In the genomic region with DNA sequence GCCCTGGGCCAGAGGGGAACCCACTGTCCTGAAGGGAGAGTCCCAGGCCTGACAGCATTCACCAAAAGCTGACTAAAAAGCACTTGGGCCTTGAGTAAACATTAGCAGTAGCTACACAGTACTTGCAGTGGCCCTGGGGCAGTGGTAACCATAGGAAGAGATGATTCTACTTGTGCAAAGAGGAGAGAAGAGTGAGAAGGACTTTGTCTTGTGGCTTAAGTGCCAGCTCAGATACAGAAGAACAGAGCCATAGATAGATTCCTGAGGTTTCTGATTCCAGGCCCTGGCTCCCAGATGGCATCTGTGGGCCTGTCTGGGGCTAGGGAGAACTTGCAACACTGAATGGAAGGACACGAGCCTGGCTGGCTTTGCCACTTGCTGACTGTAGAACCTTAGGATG, we compare ENCODE assay signal across 19 cellular contexts.
DNase-seq lines count a peak whose midpoint lies in the region; ATAC-seq and TF ChIP-seq lines count a peak whose summit lies in the region.
"Had no signal": no experiment of that assay in that cellular context is flagged by ENCODE, and none has a peak within 500 bp of the region (broad histone marks: within the 10 kb centered on the region; RNA-seq: fewer than 3 reads in every experiment).

No MANE protein-coding gene starts in this region.

- peak; percentile 30 for DNase-seq in Right ventricle myocardium superior
- no peak for DNase-seq in Right ventricle myocardium inferior (ENCODE audit: missing footprints)
- no peak for DNase-seq in esophagus squamous epithelium (lab: John Stamatoyannopoulos, UW)
- no peak for DNase-seq in psoas muscle
- no peak for DNase-seq in uterus
- no peak for DNase-seq in MV-4-11 (lab: John Stamatoyannopoulos, UW)
- DNase-seq in left colon: no peak
- DNase-seq in AML-193 (lab: John Stamatoyannopoulos, UW): no peak
- DNase-seq: 8988T; activated CD4-positive, alpha-beta T cell treated with anti-CD3 and anti-CD28 coated beads, Interleukin-2, amount 50 U/mL, for 1 hour; activated CD8-positive, alpha-beta memory T cell treated with anti-CD3 and anti-CD28 coated beads, Interleukin-2, amount 10 ng/mL, durations not matched to agents 7 days and 5 days; activated naive CD4-positive, alpha-beta T cell; activated T-cell treated with anti-CD3 and anti-CD28 coated beads, Interleukin-2, amount 50 U/mL, for 48 hours; CD4-positive, CD25-positive, alpha-beta regulatory T cell; NCI-H1417 treated with DMSO at 0.1 percent for 48 hours; stimulated activated CD4-positive, alpha-beta T cell treated with anti-CD3 and anti-CD28 coated beads, Interleukin-4, amount 100 ng/mL, for 4 hours had no signal

- no peak for TF ChIP-seq CTCF in esophagus squamous epithelium (IDR thresholded peaks at IDR 0.05)
- TF ChIP-seq CTCF in psoas muscle (IDR thresholded peaks at IDR 0.05): no peak
- no peak for TF ChIP-seq CTCF in uterus (IDR thresholded peaks at IDR 0.05)

- intact Hi-C loops in Right ventricle myocardium superior (cut with DNase I) (no loop called here), Right ventricle myocardium inferior (cut with DNase I) (no loop called here), esophagus squamous epithelium (cut with DNase I) (no loop called here), psoas muscle (cut with DNase I) (no loop called here), uterus (cut with DNase I; ENCODE audit: low total_unique reads) (no loop called here), left colon (cut with DNase I, micrococcal nuclease) (no loop called here)

- H3K9me3 ChIP-seq in esophagus squamous epithelium: no peaks in the 10 kb centered on the region
- H3K9me3 ChIP-seq in psoas muscle: no peaks in the 10 kb centered on the region
- no peaks in the 10 kb centered on the region for H3K9me3 ChIP-seq in uterus
- H3K9me3 ChIP-seq: thyroid gland had no signal

- TF ChIP-seq POLR2A in esophagus squamous epithelium (IDR thresholded peaks at IDR 0.05) (no peak), uterus (IDR thresholded peaks at IDR 0.05) (no peak)

- no peak overlapping the region for H3K4me3 ChIP-seq in esophagus squamous epithelium
- H3K4me3 ChIP-seq in psoas muscle: no peak overlapping the region
- no peak overlapping the region for H3K4me3 ChIP-seq in uterus
- H3K4me3 ChIP-seq: thyroid gland had no signal

- WGBS in esophagus squamous epithelium, 2 donors: 60% methylated on average over 1 of the region's 1 CpG; no CpG with 5 or more reads in 1 of the 2 donors
- WGBS in psoas muscle, 3 donors: 19 to 55% (median 32%) methylated on average over 1 of the region's 1 CpG

- H3K36me3 ChIP-seq in esophagus squamous epithelium (no peaks in the 10 kb centered on the region), psoas muscle (ENCODE audit: insufficient read depth in 1 of 2, low read depth in 1 of 2) (no peaks in the 10 kb centered on the region), uterus (no peaks in the 10 kb centered on the region)
- H3K36me3 ChIP-seq: thyroid gland had no signal

- H3K27ac ChIP-seq in esophagus squamous epithelium (peak overlapping the region in 3 of 4 donors; percentile 28 to 60 (median 48)), psoas muscle (no peak overlapping the region), uterus (peak overlapping the region; percentile 34 to 51)
- H3K27ac ChIP-seq: KMS-11, thyroid gland had no signal

- H3K27me3 ChIP-seq in esophagus squamous epithelium: no peaks in the 10 kb centered on the region
- no peaks in the 10 kb centered on the region for H3K27me3 ChIP-seq in psoas muscle (ENCODE audit: insufficient read depth in 3 of 3, low read length in 2 of 3)
- no peaks in the 10 kb centered on the region for H3K27me3 ChIP-seq in uterus
- H3K27me3 ChIP-seq: thyroid gland had no signal

- peaks cover 0 to 18% (median 0%) of the 10 kb centered on the region in 3 donors for H3K4me1 ChIP-seq in esophagus squamous epithelium
- no peaks in the 10 kb centered on the region for H3K4me1 ChIP-seq in psoas muscle
- H3K4me1 ChIP-seq in uterus: no peaks in the 10 kb centered on the region
- H3K4me1 ChIP-seq: thyroid gland had no signal

- ATAC-seq in Right ventricle myocardium superior (ENCODE audit: poor library complexity): peak; percentile 9
- no peak for ATAC-seq in Right ventricle myocardium inferior
- peak; percentile 37 to 61 (median 54) for ATAC-seq in psoas muscle
- no peak for ATAC-seq in left colon
- ATAC-seq: activated CD8-positive, alpha-beta memory T cell treated with anti-CD3 and anti-CD28 coated beads, Interleukin-2, amount 10 ng/mL, durations not matched to agents 7 days and 5 days; stimulated activated memory B cell treated with anti-CD40 and anti-IgM and Interleukin-4, amounts not matched to agents 10 μg/mL and 1 μg/mL and 100 μg/mL, for 72 hours had no signal

Comparison
In these comparisons a context has a peak if more than half of its experiments do, and no peak if none do; other contexts are left out.
1. ATAC-seq: peak in Right ventricle myocardium superior (single experiment) and psoas muscle (4 of 4); none in Right ventricle myocardium inferior (single experiment) and left colon (single experiment).